In the genomic region with DNA sequence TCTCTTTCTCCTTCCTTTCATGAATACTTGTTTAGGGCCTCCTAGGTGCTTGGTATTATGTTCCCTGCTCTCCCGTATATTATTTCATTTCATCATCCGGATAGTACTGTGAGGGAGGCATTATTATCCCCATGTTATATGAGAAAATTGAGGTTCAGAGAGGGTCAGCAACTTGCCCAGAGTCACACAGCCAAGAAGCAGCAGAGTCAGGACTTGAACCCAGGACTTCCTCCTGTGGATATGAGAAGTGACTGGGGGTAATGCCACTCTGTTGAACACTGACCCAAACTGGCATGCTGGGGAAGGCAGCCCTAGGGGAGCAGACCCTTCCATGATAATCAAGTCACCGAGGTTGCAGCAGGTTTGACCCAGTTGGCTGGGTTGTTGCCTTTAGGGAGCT, we compare ENCODE assay signal across 29 cellular contexts. TPM values are rescaled to one million over a fixed set of nuclear protein-coding genes. Genes with fewer than 3 reads are reported as not detected.
"Had no signal": no experiment of that assay in that cellular context is flagged by ENCODE, and none has a peak within 500 bp of the region (broad histone marks: within the 10 kb centered on the region; RNA-seq: fewer than 3 reads in every experiment).

No MANE protein-coding gene starts in this region.

- DNase-seq: activated CD4-positive, alpha-beta memory T cell treated with anti-CD3 and anti-CD28 coated beads, Interleukin-2, amount 10 ng/mL, durations not matched to agents 7 days and 5 days; activated CD4-positive, alpha-beta T cell treated with anti-CD3 and anti-CD28 coated beads, Interleukin-2, amount 10 ng/mL, durations not matched to agents 7 days and 5 days; activated CD4-positive, CD25-positive, alpha-beta regulatory T cell treated with anti-CD3 and anti-CD28 coated beads, Interleukin-2, amount 50 U/mL, for 72 hours; activated CD8-positive, alpha-beta memory T cell treated with anti-CD3 and anti-CD28 coated beads, Interleukin-2, amount 10 ng/mL, durations not matched to agents 7 days and 5 days; activated T-cell treated with anti-CD3 and anti-CD28 coated beads, Interleukin-2, amount 50 U/mL, for 48 hours; dermis blood vessel endothelial cell; effector CD4-positive, alpha-beta T cell; esophagus squamous epithelium; foreskin melanocyte; heart right ventricle; mucosa of descending colon; nephron progenitor cell; stimulated activated CD4-positive, alpha-beta T cell treated with anti-CD3 and anti-CD28 coated beads, Interleukin-4, amount 100 ng/mL, for 24 hours; stimulated activated naive CD8-positive, alpha-beta T cell treated with anti-CD3 and anti-CD28 coated beads, Interleukin-15, amount 100 ng/mL, for 72 hours; substantia nigra; SW 1271; T-helper 17 cell; T1000; upper lobe of right lung had no signal

- H3K27me3 Mint-ChIP-seq: activated CD4-positive, alpha-beta memory T cell treated with anti-CD3 and anti-CD28 coated beads, Interleukin-2, amount 10 ng/mL, durations not matched to agents 7 days and 5 days; stimulated activated memory B cell treated with anti-CD40 and anti-IgM and Interleukin-4, amounts not matched to agents 10 μg/mL and 1 μg/mL and 100 μg/mL, for 72 hours; stimulated activated naive CD8-positive, alpha-beta T cell treated with anti-CD3 and anti-CD28 coated beads, Interleukin-15, amount 100 ng/mL, for 72 hours; T-helper 17 cell had no signal

- H3K36me3 ChIP-seq: esophagus squamous epithelium, heart right ventricle, neutrophil, upper lobe of right lung had no signal

- H3K27ac Mint-ChIP-seq: activated CD4-positive, alpha-beta memory T cell treated with anti-CD3 and anti-CD28 coated beads, Interleukin-2, amount 10 ng/mL, durations not matched to agents 7 days and 5 days; activated T-helper 2 cell treated with anti-CD3 and anti-CD28 coated beads, Interferon-gamma antibody, Interleukin-2, Interleukin-4, amounts not matched to agents 10 μg/mL and 5 μg/mL and 100 μg/mL, durations not matched to agents 14 hours and 24 hours and 36 hours; nephron progenitor cell; stimulated activated memory B cell treated with anti-CD40 and anti-IgM and Interleukin-4, amounts not matched to agents 10 μg/mL and 1 μg/mL and 100 μg/mL, for 72 hours had no signal

- H3K36me3 Mint-ChIP-seq: activated CD8-positive, alpha-beta memory T cell treated with anti-CD3 and anti-CD28 coated beads, Interleukin-2, amount 10 ng/mL, durations not matched to agents 7 days and 5 days; stimulated activated memory B cell treated with anti-CD40 and anti-IgM and Interleukin-4, amounts not matched to agents 10 μg/mL and 1 μg/mL and 100 μg/mL, for 72 hours had no signal

- ATAC-seq: activated CD8-positive, alpha-beta memory T cell treated with anti-CD3 and anti-CD28 coated beads, Interleukin-2, amount 10 ng/mL, durations not matched to agents 7 days and 5 days; heart right ventricle; mucosa of descending colon; stimulated activated memory B cell treated with anti-CD40 and anti-IgM and Interleukin-4, amounts not matched to agents 10 μg/mL and 1 μg/mL and 100 μg/mL, for 72 hours; stimulated activated naive CD8-positive, alpha-beta T cell treated with anti-CD3 and anti-CD28 coated beads, Interleukin-15, amount 100 ng/mL, for 72 hours; T-helper 17 cell; upper lobe of right lung had no signal

- H3K27ac ChIP-seq: epithelial cell of prostate, esophagus squamous epithelium, neutrophil, skin epidermis, upper lobe of right lung had no signal

- H3K4me3 ChIP-seq: esophagus squamous epithelium, heart right ventricle, lung, mucosa of descending colon, skin epidermis, upper lobe of right lung had no signal

- H3K9me3 ChIP-seq: esophagus squamous epithelium, heart right ventricle, mucosa of descending colon, neutrophil, upper lobe of right lung had no signal

- H3K4me3 Mint-ChIP-seq: activated CD4-positive, alpha-beta memory T cell treated with anti-CD3 and anti-CD28 coated beads, Interleukin-2, amount 10 ng/mL, durations not matched to agents 7 days and 5 days; activated CD4-positive, alpha-beta T cell treated with anti-CD3 and anti-CD28 coated beads, Interleukin-2, amount 10 ng/mL, durations not matched to agents 7 days and 5 days; activated CD8-positive, alpha-beta memory T cell treated with anti-CD3 and anti-CD28 coated beads, Interleukin-2, amount 10 ng/mL, durations not matched to agents 7 days and 5 days; nephron progenitor cell; stimulated activated memory B cell treated with anti-CD40 and anti-IgM and Interleukin-4, amounts not matched to agents 10 μg/mL and 1 μg/mL and 100 μg/mL, for 72 hours; stimulated activated naive CD8-positive, alpha-beta T cell treated with anti-CD3 and anti-CD28 coated beads, Interleukin-15, amount 100 ng/mL, for 72 hours; T-helper 17 cell had no signal

- H3K9me3 Mint-ChIP-seq: activated CD4-positive, alpha-beta memory T cell treated with anti-CD3 and anti-CD28 coated beads, Interleukin-2, amount 10 ng/mL, durations not matched to agents 7 days and 5 days; activated CD4-positive, alpha-beta T cell treated with anti-CD3 and anti-CD28 coated beads, Interleukin-2, amount 10 ng/mL, durations not matched to agents 7 days and 5 days; activated T-helper 2 cell treated with anti-CD3 and anti-CD28 coated beads, Interferon-gamma antibody, Interleukin-2, Interleukin-4, amounts not matched to agents 10 μg/mL and 5 μg/mL and 100 μg/mL, durations not matched to agents 14 hours and 24 hours and 36 hours; nephron progenitor cell; stimulated activated memory B cell treated with anti-CD40 and anti-IgM and Interleukin-4, amounts not matched to agents 10 μg/mL and 1 μg/mL and 100 μg/mL, for 72 hours; stimulated activated naive CD8-positive, alpha-beta T cell treated with anti-CD3 and anti-CD28 coated beads, Interleukin-15, amount 100 ng/mL, for 72 hours had no signal

- H3K27me3 ChIP-seq: upper lobe of right lung had no signal

RNA-seq across cellular contexts. Expression of gene SFRP5, which starts 8.2 kb away (rescaled TPM):
- total RNA-seq: activated CD4-positive, alpha-beta memory T cell treated with anti-CD3 and anti-CD28 coated beads, Interleukin-2, amount 10 ng/mL, durations not matched to agents 7 days and 5 days; activated CD4-positive, alpha-beta T cell treated with anti-CD3 and anti-CD28 coated beads, Interleukin-2, amount 10 ng/mL, durations not matched to agents 7 days and 5 days; activated CD8-positive, alpha-beta memory T cell treated with anti-CD3 and anti-CD28 coated beads, Interleukin-2, amount 10 ng/mL, durations not matched to agents 7 days and 5 days; activated T-helper 2 cell treated with anti-CD3 and anti-CD28 coated beads, Interferon-gamma antibody, Interleukin-2, Interleukin-4, amounts not matched to agents 10 μg/mL and 5 μg/mL and 100 μg/mL, durations not matched to agents 14 hours and 24 hours and 36 hours; dermis blood vessel endothelial cell; glomerular endothelial cell; kidney epithelial cell; mesenteric fat pad; osteocyte; T-helper 17 cell had no signal
